Comparison of ENCODE assay signal across 14 cellular contexts in genomic region chr17:65370669-65371126, GRCh38.
DNase-seq lines count a peak whose midpoint lies in the region; ATAC-seq and TF ChIP-seq lines count a peak whose summit lies in the region.
"Had no signal": no experiment of that assay in that cellular context is flagged by ENCODE, and none has a peak within 500 bp of the region (broad histone marks: within the 10 kb centered on the region; RNA-seq: fewer than 3 reads in every experiment).

No MANE protein-coding gene starts in this region.

- ATAC-seq in DND-41 (ENCODE audit: insufficient read depth, low read depth), result peak; percentile 52; the same call in 1 of the 3 replicates
- ATAC-seq in activated naive CD8-positive, alpha-beta T cell treated with anti-CD3 and anti-CD28 coated beads, Interleukin-2, amount 50 U/mL, for 24 hours, result peak; percentile 48
- no peak for ATAC-seq in HG02870 (IDR thresholded peaks at IDR 0.05; ENCODE audit: unreplicated experiment)

- H2AFZ ChIP-seq in DND-41 (ENCODE audit: low read depth, low read length), result no peak overlapping the region

- no peak overlapping the region for H3K4me2 ChIP-seq in DND-41 (ENCODE audit: insufficient read depth, low read length)

- TF ChIP-seq CTCF in DND-41 (IDR thresholded peaks at IDR 0.05; ENCODE audit: borderline replicate concordance, extremely low read depth, low read length, poor library complexity, severe bottlenecking), result no peak
- no peak for TF ChIP-seq CTCF in LNCaP clone FGC (IDR thresholded peaks at IDR 0.05; ENCODE audit: control insufficient read depth, extremely low read depth, insufficient read depth)
- no peak for TF ChIP-seq CTCF in MCF 10A (IDR thresholded peaks at IDR 0.05; ENCODE audit: unreplicated experiment)
- TF ChIP-seq CTCF in dorsolateral prefrontal cortex (IDR thresholded peaks at IDR 0.05 in 54 of 56, conservative IDR thresholded peaks at IDR 0.05 in 2 of 56; ENCODE audit: low read depth in 1 of 56, partially characterized antibody in 56 of 56), result no peak

- H3K9me3 ChIP-seq in DND-41 (ENCODE audit: insufficient read depth, low read length, severe bottlenecking), result no peaks in the 10 kb centered on the region
- H3K9me3 ChIP-seq: esophagus squamous epithelium had no signal

- H3K79me2 ChIP-seq in DND-41 (ENCODE audit: insufficient read depth, low read length), result no peaks in the 10 kb centered on the region

- no peaks in the 10 kb centered on the region for H3K36me3 ChIP-seq in DND-41 (ENCODE audit: insufficient read depth, low read length)
- H3K36me3 ChIP-seq: esophagus squamous epithelium had no signal

- peaks cover 5% of the 10 kb centered on the region for H3K36me3 Mint-ChIP-seq in activated naive CD8-positive, alpha-beta T cell treated with anti-CD3 and anti-CD28 coated beads, Interleukin-2, amount 50 U/mL, for 24 hours (ENCODE audit: low read depth)
- H3K36me3 Mint-ChIP-seq in MCF 10A (ENCODE audit: insufficient read depth, unreplicated experiment), result no peaks in the 10 kb centered on the region
- H3K36me3 Mint-ChIP-seq: brain had no signal

- H3K27ac ChIP-seq in DND-41 (ENCODE audit: low read length) (no peak overlapping the region), dorsolateral prefrontal cortex (no peak overlapping the region)
- H3K27ac ChIP-seq: esophagus squamous epithelium had no signal

- no peaks in the 10 kb centered on the region for H4K20me1 ChIP-seq in DND-41 (ENCODE audit: insufficient read depth, low read length)

- H3K4me1 ChIP-seq in DND-41 (ENCODE audit: insufficient read depth, low read length), result no peaks in the 10 kb centered on the region
- H3K4me1 ChIP-seq: esophagus squamous epithelium had no signal

- peaks cover 33% of the 10 kb centered on the region for H3K4me1 Mint-ChIP-seq in activated naive CD8-positive, alpha-beta T cell treated with anti-CD3 and anti-CD28 coated beads, Interleukin-2, amount 50 U/mL, for 24 hours
- no peaks in the 10 kb centered on the region for H3K4me1 Mint-ChIP-seq in MCF 10A (ENCODE audit: insufficient read depth, unreplicated experiment)
- H3K4me1 Mint-ChIP-seq: B cell had no signal

- intact Hi-C loops in MCF 10A (cut with micrococcal nuclease), result no loop called here
- intact Hi-C loops in dorsolateral prefrontal cortex (cut with DNase I), result no loop called here

- no peak overlapping the region for H3K9ac ChIP-seq in DND-41 (ENCODE audit: low read depth, low read length)

- H3K4me3 Mint-ChIP-seq in activated naive CD8-positive, alpha-beta T cell treated with anti-CD3 and anti-CD28 coated beads, Interleukin-2, amount 50 U/mL, for 24 hours, result no peak overlapping the region
- no peak overlapping the region for H3K4me3 Mint-ChIP-seq in MCF 10A (ENCODE audit: unreplicated experiment)
- H3K4me3 Mint-ChIP-seq: activated T-cell treated with anti-CD3 and anti-CD28 coated beads, Interleukin-2, amount 50 U/mL, for 24 hours; B cell; brain had no signal

- peaks cover 3% of the 10 kb centered on the region for H3K27me3 ChIP-seq in DND-41 (ENCODE audit: insufficient read depth, low read length, poor library complexity)
- no peaks in the 10 kb centered on the region for H3K27me3 ChIP-seq in dorsolateral prefrontal cortex

- H3K9me3 Mint-ChIP-seq in activated naive CD8-positive, alpha-beta T cell treated with anti-CD3 and anti-CD28 coated beads, Interleukin-2, amount 50 U/mL, for 24 hours, result peaks cover 8% of the 10 kb centered on the region
- H3K9me3 Mint-ChIP-seq in MCF 10A (ENCODE audit: unreplicated experiment), result no peaks in the 10 kb centered on the region

- peaks cover 13% of the 10 kb centered on the region for H3K27me3 Mint-ChIP-seq in activated naive CD8-positive, alpha-beta T cell treated with anti-CD3 and anti-CD28 coated beads, Interleukin-2, amount 50 U/mL, for 24 hours
- H3K27me3 Mint-ChIP-seq in MCF 10A (ENCODE audit: insufficient read depth, unreplicated experiment), result no peaks in the 10 kb centered on the region
- H3K27me3 Mint-ChIP-seq: brain had no signal

- DNase-seq in DND-41, result peak; percentile 11
- DNase-seq in LNCaP clone FGC (ENCODE audit: low read depth), result peak; percentile 72
- no peak for DNase-seq in activated naive CD8-positive, alpha-beta T cell treated with anti-CD3 and anti-CD28 coated beads, Interleukin-2, amount 50 U/mL, for 24 hours
- DNase-seq in lung microvascular endothelial cell (ENCODE audit: low read depth in 2 of 2), result peak; percentile 29 to 90
- no peak for DNase-seq in MCF 10A (ENCODE audit: unreplicated experiment)
- no peak for DNase-seq in dorsolateral prefrontal cortex
- DNase-seq in NCI-H526 (lab: John Stamatoyannopoulos, UW), result no peak
- DNase-seq: activated T-cell treated with anti-CD3 and anti-CD28 coated beads, Interleukin-2, amount 50 U/mL, for 24 hours; esophagus squamous epithelium; NCI-H2081; stimulated activated CD8-positive, alpha-beta memory T cell treated with anti-CD3 and anti-CD28 coated beads, Interleukin-4, amount 100 ng/mL, for 48 hours had no signal

- H3K4me3 ChIP-seq in DND-41 (ENCODE audit: low read depth in 1 of 2, low read length in 2 of 2), result no peak overlapping the region
- H3K4me3 ChIP-seq in LNCaP clone FGC (ENCODE audit: low read depth, low read length), result no peak overlapping the region
- H3K4me3 ChIP-seq in dorsolateral prefrontal cortex, result no peak overlapping the region
- H3K4me3 ChIP-seq: esophagus squamous epithelium had no signal

- CTCF ChIA-PET in MCF 10A (lab: Yijun Ruan, JAX), result no interaction called here

- H3K27ac Mint-ChIP-seq in activated naive CD8-positive, alpha-beta T cell treated with anti-CD3 and anti-CD28 coated beads, Interleukin-2, amount 50 U/mL, for 24 hours, result no peak overlapping the region
- H3K27ac Mint-ChIP-seq in MCF 10A (ENCODE audit: low read depth, unreplicated experiment), result no peak overlapping the region
- H3K27ac Mint-ChIP-seq: activated T-cell treated with anti-CD3 and anti-CD28 coated beads, Interleukin-2, amount 50 U/mL, for 24 hours; B cell had no signal

- POLR2A ChIA-PET in MCF 10A (lab: Yijun Ruan, JAX), result interaction anchor here (0.6 kb wide), 1 partner anchor 86 kb away, joined by 3 read pairs; no protein-coding TSS in a partner anchor

- no TSS peak for BruUV-seq in MCF 10A (replicated peaks; lab: Mats Ljungman, UMichigan)

Comparison
In these comparisons a context has a peak if more than half of its experiments do, and no peak if none do; other contexts are left out.
1. DNase-seq: peak in DND-41 (single experiment), LNCaP clone FGC (single experiment) and lung microvascular endothelial cell (2 of 2); none in activated naive CD8-positive, alpha-beta T cell treated with anti-CD3 and anti-CD28 coated beads, Interleukin-2, amount 50 U/mL, for 24 hours (single experiment), MCF 10A (single experiment), dorsolateral prefrontal cortex (0 of 10) and NCI-H526 (0 of 2).